In the genomic region with DNA sequence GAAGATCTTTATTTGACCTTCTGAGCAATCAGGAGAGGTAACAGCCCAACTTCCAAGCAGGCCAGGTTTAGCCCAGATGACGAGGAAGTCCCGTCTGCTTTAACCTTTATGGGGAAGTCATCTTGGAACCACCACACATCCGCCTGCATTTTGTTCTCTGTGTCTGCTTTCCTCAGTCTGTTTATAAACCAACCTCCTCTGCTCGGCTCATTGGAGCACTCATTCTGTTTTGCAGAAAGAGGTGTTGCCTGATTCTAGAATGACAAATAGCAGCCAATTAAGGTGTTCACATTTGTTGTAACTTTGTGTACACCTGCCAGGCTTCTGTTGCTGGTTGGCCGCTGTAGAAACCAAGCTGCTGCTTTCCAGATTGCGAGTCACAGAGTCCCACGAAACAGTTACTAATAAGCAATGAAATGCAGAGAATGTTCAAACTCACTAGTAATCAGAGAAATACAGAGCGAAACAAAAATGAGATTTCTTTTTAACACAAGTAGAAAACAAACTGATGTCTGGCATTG, we compare ENCODE assay signal across 8 cellular contexts.
A peak's percentile ranks its signal among the peaks of the same experiment; 100 is the strongest.
DNase-seq lines count a peak whose midpoint lies in the region; ATAC-seq and TF ChIP-seq lines count a peak whose summit lies in the region.

No MANE protein-coding gene starts in this region.

- DNase-seq in activated CD4-positive, alpha-beta T cell treated with anti-CD3 and anti-CD28 coated beads for 48 hours: peak; percentile 51
- peak; percentile 59 for DNase-seq in fibroblast of pulmonary artery (ENCODE audit: low read depth)
- no peak for DNase-seq in HUDEP-2 (lab: John Stamatoyannopoulos, UW; ENCODE audit: unreplicated experiment in 76 of 76)
- DNase-seq in HK-2 (ENCODE audit: unreplicated experiment): no peak

- ATAC-seq in GM18873 (IDR thresholded peaks at IDR 0.05; ENCODE audit: low FRiP score, unreplicated experiment): peak; percentile 20
- ATAC-seq in HG03103 (IDR thresholded peaks at IDR 0.05; ENCODE audit: low read depth, unreplicated experiment): peak; percentile 32
- no peak for ATAC-seq in GM18867 (IDR thresholded peaks at IDR 0.05; ENCODE audit: unreplicated experiment)

- TF ChIP-seq CTCF in fibroblast of pulmonary artery (IDR thresholded peaks at IDR 0.05; ENCODE audit: low read length, missing control alignments): no peak

- H3K4me3 ChIP-seq in fibroblast of pulmonary artery (replicated peaks; ENCODE audit: low read depth, low read length) (no peak overlapping the region), skin epidermis (no peak overlapping the region)

- H3K27ac ChIP-seq in skin epidermis: peak overlapping the region in 20 of 21 experiments; percentile 46 to 91 (median 82)

Comparison
In these comparisons a context has a peak if more than half of its experiments do, and no peak if none do; other contexts are left out.
1. DNase-seq: peak in activated CD4-positive, alpha-beta T cell treated with anti-CD3 and anti-CD28 coated beads for 48 hours (single experiment) and fibroblast of pulmonary artery (single experiment); none in HUDEP-2 (0 of 76) and HK-2 (single experiment).